8 cellular contexts compared by ENCODE assay signal in genomic region chr9:133134419-133135190, GRCh38. TPM values are rescaled to one million over a fixed set of nuclear protein-coding genes. Genes with fewer than 3 reads are reported as not detected.
DNase-seq lines count a peak whose midpoint lies in the region; ATAC-seq and TF ChIP-seq lines count a peak whose summit lies in the region.

No MANE protein-coding gene starts in this region.

- no peaks in the 10 kb centered on the region; the same call in 1 of the 2 replicates for H3K36me3 ChIP-seq in KOPT-K1 (ENCODE audit: insufficient read depth, low read length)

- DNase-seq in naive thymus-derived CD8-positive, alpha-beta T cell, result no peak
- DNase-seq in AG20443 (ENCODE audit: low spot score) (no peak), GM20000 (ENCODE audit: low spot score) (no peak), 8988T (no peak), CD1c-positive myeloid dendritic cell (ENCODE audit: extremely low spot score) (no peak)

- H3K27ac Mint-ChIP-seq in naive thymus-derived CD8-positive, alpha-beta T cell, result peak overlapping the region; percentile 100

- POLR2A ChIA-PET in naive thymus-derived CD8-positive, alpha-beta T cell (lab: Charles Lee), result interaction anchor here (0.9 to 7.3 kb wide), 10 partner anchors 9 to 213 kb away, joined by 3 to 99 read pairs (median 8); partner anchors contain the start of genes GTF3C5, MED22, RALGDS and RPL7A

- no peak for TF ChIP-seq CTCF in 22Rv1 (IDR thresholded peaks at IDR 0.05)
- no peak for TF ChIP-seq CTCF in GM20000 (IDR thresholded peaks at IDR 0.05; ENCODE audit: extremely low read depth, missing control alignments)

- H3K9me3 ChIP-seq in KOPT-K1 (ENCODE audit: insufficient read depth, low read length, poor library complexity, severe bottlenecking), result no peaks in the 10 kb centered on the region

- H3K27me3 Mint-ChIP-seq in naive thymus-derived CD8-positive, alpha-beta T cell, result no peaks in the 10 kb centered on the region

- peaks cover 0 to 2% (median 0%) of the 10 kb centered on the region in 3 donors for H3K36me3 Mint-ChIP-seq in naive thymus-derived CD8-positive, alpha-beta T cell

- peak overlapping the region in 9 of 10 donors; percentile 81 to 92 (median 86) for H3K4me3 Mint-ChIP-seq in naive thymus-derived CD8-positive, alpha-beta T cell

- H3K27ac ChIP-seq in 22Rv1, result peak overlapping the region; percentile 56
- peak overlapping the region; percentile 49 for H3K27ac ChIP-seq in KOPT-K1 (ENCODE audit: low read depth, low read length, poor library complexity, severe bottlenecking)
- peak overlapping the region; percentile 100 for H3K27ac ChIP-seq in cingulate gyrus (ENCODE audit: low read depth, low read length)

- peaks cover 37 to 72% (median 60%) of the 10 kb centered on the region in 4 donors for H3K4me1 Mint-ChIP-seq in naive thymus-derived CD8-positive, alpha-beta T cell

- ATAC-seq in naive thymus-derived CD8-positive, alpha-beta T cell, result no peak

- H3K9me3 Mint-ChIP-seq in naive thymus-derived CD8-positive, alpha-beta T cell, result no peaks in the 10 kb centered on the region

RNA-seq across cellular contexts. Expression of gene RALGDS, which starts 13.6 kb away (rescaled TPM):
- total RNA-seq in naive thymus-derived CD8-positive, alpha-beta T cell, result 10 to 100 TPM; 93.7 to 99.9 TPM
- 10 to 100 TPM; 14.1 to 35.5 (median 29.4) TPM for polyA plus RNA-seq in naive thymus-derived CD8-positive, alpha-beta T cell

RNA-seq across cellular contexts. Expression of gene GBGT1, which starts 29.1 kb away (rescaled TPM):
- total RNA-seq in naive thymus-derived CD8-positive, alpha-beta T cell, result 1 to 10 TPM; 4.1 to 4.9 TPM
- not detected for polyA plus RNA-seq in naive thymus-derived CD8-positive, alpha-beta T cell

Comparison
In these comparisons a context has a peak if more than half of its experiments do, and no peak if none do; other contexts are left out.
1. H3K27ac ChIP-seq: peak in every context shown above with its lines; median percentile 100 in cingulate gyrus; 56 in 22Rv1; 49 in KOPT-K1.